Comparison of ENCODE assay signal across 1 cellular context in genomic region chr6:11128608-11129007, GRCh38.
TF ChIP-seq lines count a peak whose summit lies in the region.

No MANE protein-coding gene starts in this region.

TF ChIP-seq in K562, 482 proteins besides CTCF, POLR2A, EP300 and RAD21 (continued from another document):
- no peak for TF ChIP-seq ARID4B (CRISPR knock-in tag; IDR thresholded peaks at IDR 0.05)
- no peak for TF ChIP-seq EP400 (IDR thresholded peaks at IDR 0.05)
- no peak for TF ChIP-seq CREBBP (IDR thresholded peaks at IDR 0.05; ENCODE audit: low read depth, low read length)
- TF ChIP-seq AFF4 (CRISPR knock-in tag; IDR thresholded peaks at IDR 0.05), result no peak
- TF ChIP-seq POU5F1 (IDR thresholded peaks at IDR 0.05; ENCODE audit: borderline replicate concordance, low read depth, low read length, partially characterized antibody), result no peak
- TF ChIP-seq ZNF655 (CRISPR knock-in tag; IDR thresholded peaks at IDR 0.05), result no peak
- no peak for TF ChIP-seq ZNF77 (CRISPR knock-in tag; IDR thresholded peaks at IDR 0.05)
- TF ChIP-seq ZKSCAN3 (CRISPR knock-in tag; IDR thresholded peaks at IDR 0.05), result no peak
- no peak for TF ChIP-seq NR2C2 (CRISPR knock-in tag; IDR thresholded peaks at IDR 0.05)
- no peak for TF ChIP-seq NR2C2 (tag; IDR thresholded peaks at IDR 0.05)
- TF ChIP-seq POLR2AphosphoS5 (IDR thresholded peaks at IDR 0.05; ENCODE audit: control insufficient read depth, insufficient read depth, low read depth, low read length), result no peak
- TF ChIP-seq MXI1 (IDR thresholded peaks at IDR 0.05; ENCODE audit: low read depth, low read length), result no peak
- no peak for TF ChIP-seq SMARCA5 (IDR thresholded peaks at IDR 0.05)
- no peak for TF ChIP-seq ZNF444 (CRISPR knock-in tag; IDR thresholded peaks at IDR 0.05)
